11 cellular contexts compared by ENCODE assay signal in the genomic region with DNA sequence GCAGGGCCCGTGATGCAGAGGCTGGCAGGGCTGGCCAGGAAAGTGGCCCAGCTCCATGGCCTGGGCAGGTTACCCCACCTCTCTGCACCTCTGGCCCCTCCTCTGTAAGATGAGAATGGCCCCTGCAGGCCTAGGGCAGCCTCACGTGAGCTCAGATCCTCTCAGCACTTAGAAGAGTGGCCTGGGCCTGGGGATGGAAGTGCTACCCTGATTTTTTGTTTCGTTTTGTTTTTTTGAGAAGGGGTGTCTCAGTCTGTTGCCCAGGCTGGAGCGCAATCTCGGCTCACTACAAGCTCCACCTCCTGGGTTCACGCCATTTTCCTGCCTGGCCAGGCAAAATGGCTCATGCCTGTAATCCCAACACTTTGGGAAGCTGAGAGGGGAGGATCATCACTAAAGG. TPM values are rescaled to one million over a fixed set of nuclear protein-coding genes. Genes with fewer than 3 reads are reported as not detected.
DNase-seq lines count a peak whose midpoint lies in the region; ATAC-seq and TF ChIP-seq lines count a peak whose summit lies in the region.
"Had no signal": no experiment of that assay in that cellular context is flagged by ENCODE, and none has a peak within 500 bp of the region (broad histone marks: within the 10 kb centered on the region; RNA-seq: fewer than 3 reads in every experiment).

No MANE protein-coding gene starts in this region.

- H3K9me3 Mint-ChIP-seq in activated T-helper 17 cell treated with anti-CD3 and anti-CD28 coated beads, Interleukin-2, amount 50 U/mL, for 72 hours = no peaks in the 10 kb centered on the region
- no peaks in the 10 kb centered on the region for H3K9me3 Mint-ChIP-seq in naive thymus-derived CD8-positive, alpha-beta T cell

- H3K36me3 Mint-ChIP-seq in activated T-helper 17 cell treated with anti-CD3 and anti-CD28 coated beads, Interleukin-2, amount 50 U/mL, for 72 hours (ENCODE audit: low read depth) = no peaks in the 10 kb centered on the region
- no peaks in the 10 kb centered on the region for H3K36me3 Mint-ChIP-seq in naive thymus-derived CD8-positive, alpha-beta T cell

- H3K27ac Mint-ChIP-seq in activated T-helper 17 cell treated with anti-CD3 and anti-CD28 coated beads, Interleukin-2, amount 50 U/mL, for 72 hours = peak overlapping the region; percentile 88
- H3K27ac Mint-ChIP-seq in naive thymus-derived CD8-positive, alpha-beta T cell = peak overlapping the region in 6 of 10 donors; percentile 49 to 91 (median 86)

- H3K27me3 Mint-ChIP-seq in activated T-helper 17 cell treated with anti-CD3 and anti-CD28 coated beads, Interleukin-2, amount 50 U/mL, for 72 hours = no peaks in the 10 kb centered on the region
- H3K27me3 Mint-ChIP-seq in naive thymus-derived CD8-positive, alpha-beta T cell = no peaks in the 10 kb centered on the region

- TF ChIP-seq CTCF in GM20000 (IDR thresholded peaks at IDR 0.05; ENCODE audit: extremely low read depth, missing control alignments) = no peak

- POLR2A ChIA-PET in naive thymus-derived CD8-positive, alpha-beta T cell (lab: Charles Lee) = interaction anchor here (1.2 to 1.5 kb wide), 2 partner anchors 10 to 13 kb away, joined by 3 to 4 read pairs; no protein-coding TSS in a partner anchor

- peak overlapping the region; percentile 68 for H3K4me3 Mint-ChIP-seq in activated T-helper 17 cell treated with anti-CD3 and anti-CD28 coated beads, Interleukin-2, amount 50 U/mL, for 72 hours
- peak overlapping the region in 3 of 10 donors; percentile 32 to 55 (median 48) for H3K4me3 Mint-ChIP-seq in naive thymus-derived CD8-positive, alpha-beta T cell

- H3K4me1 Mint-ChIP-seq in activated T-helper 17 cell treated with anti-CD3 and anti-CD28 coated beads, Interleukin-2, amount 50 U/mL, for 72 hours = peaks cover 19% of the 10 kb centered on the region
- peaks cover 25 to 67% (median 55%) of the 10 kb centered on the region in 4 donors for H3K4me1 Mint-ChIP-seq in naive thymus-derived CD8-positive, alpha-beta T cell

- DNase-seq in ELF-1 (ENCODE audit: low read depth, low spot score) (peak; percentile 62), GM20000 (ENCODE audit: low spot score) (peak; percentile 65), superior temporal gyrus (ENCODE audit: extremely low spot score) (no peak), NCI-H187 treated with DMSO at 0.1 percent for 48 hours (lab: John Stamatoyannopoulos, UW) (no peak), DMS 273 (lab: John Stamatoyannopoulos, UW; ENCODE audit: unreplicated experiment) (no peak)
- no peak for DNase-seq in naive thymus-derived CD8-positive, alpha-beta T cell
- DNase-seq: EL had no signal

- no peak for ATAC-seq in activated T-helper 17 cell treated with anti-CD3 and anti-CD28 coated beads, Interleukin-2, amount 50 U/mL, for 72 hours (replicated peaks)
- ATAC-seq in naive thymus-derived CD8-positive, alpha-beta T cell = no peak
- no peak for ATAC-seq in HG03280 (IDR thresholded peaks at IDR 0.05; ENCODE audit: unreplicated experiment)
- ATAC-seq: gastroesophageal sphincter had no signal

RNA-seq across cellular contexts. Expression of a gene that starts 1.0 kb away (rescaled TPM):
- total RNA-seq in activated T-helper 17 cell treated with anti-CD3 and anti-CD28 coated beads, Interleukin-2, amount 50 U/mL, for 72 hours = 10 to 100 TPM; 20.6 to 33.0 TPM
- under 1 TPM in 1 of 2 experiments, not detected in 1; 0.55 TPM for total RNA-seq in naive thymus-derived CD8-positive, alpha-beta T cell
- polyA plus RNA-seq in naive thymus-derived CD8-positive, alpha-beta T cell = 1 to 10 TPM in 1 of 3 donors, not detected in 2; 3.2 TPM
- total RNA-seq: gastroesophageal sphincter had no signal
- polyA plus RNA-seq: neural cell had no signal

RNA-seq across cellular contexts. Expression of a gene that starts 21.0 kb away (rescaled TPM):
- total RNA-seq in activated T-helper 17 cell treated with anti-CD3 and anti-CD28 coated beads, Interleukin-2, amount 50 U/mL, for 72 hours = 10 to 100 TPM; 68.3 to 72.6 TPM
- total RNA-seq in naive thymus-derived CD8-positive, alpha-beta T cell = 10 to 100 TPM; 24.3 to 27.4 TPM
- polyA plus RNA-seq in naive thymus-derived CD8-positive, alpha-beta T cell = 100 to 1,000 TPM in 1 of 3 donors, 10 to 100 TPM in 2; 30.6 to 113 (median 38.7) TPM
- polyA plus RNA-seq: neural cell had no signal

RNA-seq across cellular contexts. Expression of a gene that starts 54.5 kb away (rescaled TPM):
- total RNA-seq in activated T-helper 17 cell treated with anti-CD3 and anti-CD28 coated beads, Interleukin-2, amount 50 U/mL, for 72 hours = 10 to 100 TPM; 21.5 to 82.9 TPM
- 100 to 1,000 TPM; 131 to 133 TPM for total RNA-seq in naive thymus-derived CD8-positive, alpha-beta T cell
- 10 to 100 TPM; 19.1 to 23.1 (median 19.5) TPM for polyA plus RNA-seq in naive thymus-derived CD8-positive, alpha-beta T cell

RNA-seq across cellular contexts. Expression of a gene that starts 57.4 kb away (rescaled TPM):
- total RNA-seq in activated T-helper 17 cell treated with anti-CD3 and anti-CD28 coated beads, Interleukin-2, amount 50 U/mL, for 72 hours = 10 to 100 TPM; 20.4 to 32.5 TPM
- total RNA-seq in naive thymus-derived CD8-positive, alpha-beta T cell = 10 to 100 TPM; 22.2 to 24.3 TPM
- 10 to 100 TPM in 1 of 3 donors, 1 to 10 TPM in 2; 7.0 to 10.1 (median 8.4) TPM for polyA plus RNA-seq in naive thymus-derived CD8-positive, alpha-beta T cell
- polyA plus RNA-seq: neural cell had no signal

Comparison
In these comparisons a context has a peak if more than half of its experiments do, and no peak if none do; other contexts are left out.
1. DNase-seq: peak in ELF-1 (single experiment) and GM20000 (single experiment); none in naive thymus-derived CD8-positive, alpha-beta T cell (0 of 10), superior temporal gyrus (single experiment), NCI-H187 treated with DMSO at 0.1 percent for 48 hours (single experiment) and DMS 273 (single experiment).
2. RNA of a gene that starts 1.0 kb away (total RNA-seq): 20.6 to 33.0 TPM in activated T-helper 17 cell treated with anti-CD3 and anti-CD28 coated beads, Interleukin-2, amount 50 U/mL, for 72 hours; 0.55 TPM in naive thymus-derived CD8-positive, alpha-beta T cell; every median in the first group is over 10 times any median in the second.